17 cellular contexts compared by ENCODE assay signal in genomic region chr6:109628158-109629000, GRCh38.
"Had no signal": no experiment of that assay in that cellular context is flagged by ENCODE, and none has a peak within 500 bp of the region (broad histone marks: within the 10 kb centered on the region; RNA-seq: fewer than 3 reads in every experiment).

No MANE protein-coding gene starts in this region.

- H3K27me3 Mint-ChIP-seq: dendritic cell treated with granulocyte-macrophage colony-stimulating factor and Interleukin-4, amounts not matched to agents 40 ng/mL and 50 ng/mL, for 4 days; effector memory CD8-positive, alpha-beta T cell; memory B cell; T-helper 17 cell had no signal

- H3K27ac Mint-ChIP-seq: activated T-cell treated with anti-CD3 and anti-CD28 coated beads, Interleukin-2, amount 50 U/mL, for 72 hours; dendritic cell treated with granulocyte-macrophage colony-stimulating factor and Interleukin-4, amounts not matched to agents 40 ng/mL and 50 ng/mL, for 4 days; effector memory CD8-positive, alpha-beta T cell; memory B cell; natural killer cell; stimulated activated effector memory CD8-positive, alpha-beta T cell treated with anti-CD3 and anti-CD28 coated beads, Interleukin-12 subunit alpha, Interleukin-12 subunit beta, amount 100 ng/mL, for 72 hours; T-helper 17 cell had no signal

- H3K4me1 Mint-ChIP-seq: memory B cell; natural killer cell; stimulated activated effector memory CD8-positive, alpha-beta T cell treated with anti-CD3 and anti-CD28 coated beads, Interleukin-12 subunit alpha, Interleukin-12 subunit beta, amount 100 ng/mL, for 72 hours; T-helper 17 cell had no signal

- H3K9me3 ChIP-seq: mucosa of descending colon, neutrophil, vagina had no signal

- ATAC-seq: effector memory CD8-positive, alpha-beta T cell; left ventricle myocardium superior; mucosa of descending colon; natural killer cell; stimulated activated effector memory CD8-positive, alpha-beta T cell treated with anti-CD3 and anti-CD28 coated beads, Interleukin-12 subunit alpha, Interleukin-12 subunit beta, amount 100 ng/mL, for 72 hours; T-helper 17 cell had no signal

- H3K27me3 ChIP-seq: brain microvascular endothelial cell, neutrophil, tibial nerve, vagina had no signal

- H3K27ac ChIP-seq: brain microvascular endothelial cell, epithelial cell of prostate, neutrophil, tibial nerve, vagina had no signal

- H3K4me3 ChIP-seq: mucosa of descending colon, tibial nerve, vagina had no signal

- H3K4me1 ChIP-seq: tibial nerve, vagina had no signal

- DNase-seq: activated CD4-positive, alpha-beta T cell treated with anti-CD3 and anti-CD28 coated beads, Interleukin-2, amount 50 U/mL, for 48 hours; activated T-cell treated with anti-CD3 and anti-CD28 coated beads, Interleukin-2, amount 50 U/mL, for 72 hours; brain microvascular endothelial cell; effector memory CD8-positive, alpha-beta T cell; head of caudate nucleus; kidney glomerular epithelial cell; left ventricle myocardium superior; mucosa of descending colon; natural killer cell; T-helper 17 cell had no signal

- H3K4me3 Mint-ChIP-seq: activated T-cell treated with anti-CD3 and anti-CD28 coated beads, Interleukin-2, amount 50 U/mL, for 72 hours; dendritic cell treated with granulocyte-macrophage colony-stimulating factor and Interleukin-4, amounts not matched to agents 40 ng/mL and 50 ng/mL, for 4 days; effector memory CD8-positive, alpha-beta T cell; memory B cell; natural killer cell; stimulated activated effector memory CD8-positive, alpha-beta T cell treated with anti-CD3 and anti-CD28 coated beads, Interleukin-12 subunit alpha, Interleukin-12 subunit beta, amount 100 ng/mL, for 72 hours; T-helper 17 cell had no signal

- H3K36me3 ChIP-seq: brain microvascular endothelial cell, vagina had no signal
